1 cellular context compared by ENCODE assay signal in the genomic region with DNA sequence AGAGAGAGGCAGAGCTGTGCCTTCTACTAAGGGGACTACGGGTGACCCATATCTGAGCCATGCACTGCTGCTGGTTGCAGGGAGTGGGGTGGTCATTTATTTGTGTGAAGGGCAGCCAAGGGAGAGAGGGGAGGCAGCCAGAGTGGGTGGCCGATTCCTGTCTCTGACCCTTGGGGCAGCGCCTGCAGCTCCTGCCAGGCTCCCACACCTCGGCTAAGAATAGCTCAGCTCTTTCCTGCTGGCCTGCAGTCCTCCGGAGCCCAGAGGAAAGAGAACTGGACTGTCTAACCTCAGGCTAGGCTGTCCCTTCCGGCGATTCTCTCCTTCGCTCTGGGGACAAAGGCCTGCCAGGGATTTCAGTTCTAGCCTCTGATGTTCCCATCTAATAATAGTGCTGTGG.
A peak's percentile ranks its signal among the peaks of the same experiment; 100 is the strongest.
TF ChIP-seq lines count a peak whose summit lies in the region.

No MANE protein-coding gene starts in this region.

TF ChIP-seq in liver, 16 proteins besides CTCF, POLR2A, EP300 and RAD21 (continued from another document):
- no peak for TF ChIP-seq ZBTB33 (IDR thresholded peaks at IDR 0.05)
- TF ChIP-seq NR2F2 (IDR thresholded peaks at IDR 0.05) = peak; percentile 83
- no peak for TF ChIP-seq HNF4G (IDR thresholded peaks at IDR 0.05)
- TF ChIP-seq TAF1 (conservative IDR thresholded peaks at IDR 0.05) = no peak
TF ChIP-seq in liver: peak in this region for 3.
